Comparison of ENCODE assay signal across 20 cellular contexts in genomic region chr20:52760791-52761190, GRCh38.
"Had no signal": no experiment of that assay in that cellular context is flagged by ENCODE, and none has a peak within 500 bp of the region (broad histone marks: within the 10 kb centered on the region; RNA-seq: fewer than 3 reads in every experiment).

No MANE protein-coding gene starts in this region.

- H3K4me1 ChIP-seq: colonic mucosa, sigmoid colon, tibial artery, upper lobe of left lung, uterus had no signal

- ATAC-seq: naive thymus-derived CD4-positive, alpha-beta T cell; stimulated activated effector memory CD8-positive, alpha-beta T cell treated with anti-CD3 and anti-CD28 coated beads, Interleukin-12 subunit alpha, Interleukin-12 subunit beta, amount 100 ng/mL, for 72 hours; stimulated activated naive CD8-positive, alpha-beta T cell treated with anti-CD3 and anti-CD28 coated beads, Interleukin-15, Interleukin-2, amounts not matched to agents 100 U/mL and 50 U/mL, for 24 hours had no signal

- H2AFZ ChIP-seq: hepatocyte had no signal

- H3K4me3 ChIP-seq: colonic mucosa, hepatocyte, sigmoid colon, skin epidermis, tibial artery, upper lobe of left lung, uterus had no signal

- H3K9me3 ChIP-seq: colonic mucosa, neutrophil, sigmoid colon, tibial artery, upper lobe of left lung, uterus had no signal

- DNase-seq: colonic mucosa; dermis blood vessel endothelial cell; effector CD4-positive, alpha-beta T cell; foreskin melanocyte; head of caudate nucleus; kidney glomerular epithelial cell; naive thymus-derived CD4-positive, alpha-beta T cell; nephron progenitor cell; sigmoid colon; stimulated activated CD4-positive, alpha-beta T cell treated with anti-CD3 and anti-CD28 coated beads, Interleukin-12 subunit alpha, Interleukin-12 subunit beta, amount 100 ng/mL, for 4 hours; stimulated activated CD4-positive, alpha-beta T cell treated with anti-CD3 and anti-CD28 coated beads, Interleukin-2, amount 100 ng/mL, for 48 hours; stimulated activated CD8-positive, alpha-beta memory T cell treated with anti-CD3 and anti-CD28 coated beads, Interleukin-4, amount 100 ng/mL, for 48 hours; stimulated activated naive CD8-positive, alpha-beta T cell treated with anti-CD3 and anti-CD28 coated beads, Interleukin-15, Interleukin-2, amounts not matched to agents 100 U/mL and 50 U/mL, for 24 hours; tibial artery; upper lobe of left lung; uterus had no signal

- H3K79me2 ChIP-seq: hepatocyte had no signal

- H3K4me1 Mint-ChIP-seq: naive thymus-derived CD4-positive, alpha-beta T cell; nephron progenitor cell; stimulated activated effector memory CD8-positive, alpha-beta T cell treated with anti-CD3 and anti-CD28 coated beads, Interleukin-12 subunit alpha, Interleukin-12 subunit beta, amount 100 ng/mL, for 72 hours had no signal

- H3K27ac Mint-ChIP-seq: nephron progenitor cell; stimulated activated effector memory CD8-positive, alpha-beta T cell treated with anti-CD3 and anti-CD28 coated beads, Interleukin-12 subunit alpha, Interleukin-12 subunit beta, amount 100 ng/mL, for 72 hours had no signal

- H3K36me3 Mint-ChIP-seq: naive thymus-derived CD4-positive, alpha-beta T cell; stimulated activated effector memory CD8-positive, alpha-beta T cell treated with anti-CD3 and anti-CD28 coated beads, Interleukin-12 subunit alpha, Interleukin-12 subunit beta, amount 100 ng/mL, for 72 hours had no signal

- H3K27me3 ChIP-seq: colonic mucosa, hepatocyte, neutrophil, sigmoid colon, tibial artery, upper lobe of left lung, uterus had no signal

- H3K27me3 Mint-ChIP-seq: naive thymus-derived CD4-positive, alpha-beta T cell had no signal

- H3K4me2 ChIP-seq: hepatocyte had no signal

- H3K4me3 Mint-ChIP-seq: naive thymus-derived CD4-positive, alpha-beta T cell; nephron progenitor cell; stimulated activated effector memory CD8-positive, alpha-beta T cell treated with anti-CD3 and anti-CD28 coated beads, Interleukin-12 subunit alpha, Interleukin-12 subunit beta, amount 100 ng/mL, for 72 hours had no signal

- H3K27ac ChIP-seq: colonic mucosa, neutrophil, sigmoid colon, skin epidermis, tibial artery, upper lobe of left lung, uterus had no signal

- H3K36me3 ChIP-seq: colonic mucosa, neutrophil, sigmoid colon, tibial artery, upper lobe of left lung, uterus had no signal

- H3K9me3 Mint-ChIP-seq: nephron progenitor cell; stimulated activated effector memory CD8-positive, alpha-beta T cell treated with anti-CD3 and anti-CD28 coated beads, Interleukin-12 subunit alpha, Interleukin-12 subunit beta, amount 100 ng/mL, for 72 hours had no signal
